ENCODE assay signal across 8 cellular contexts in the genomic region with DNA sequence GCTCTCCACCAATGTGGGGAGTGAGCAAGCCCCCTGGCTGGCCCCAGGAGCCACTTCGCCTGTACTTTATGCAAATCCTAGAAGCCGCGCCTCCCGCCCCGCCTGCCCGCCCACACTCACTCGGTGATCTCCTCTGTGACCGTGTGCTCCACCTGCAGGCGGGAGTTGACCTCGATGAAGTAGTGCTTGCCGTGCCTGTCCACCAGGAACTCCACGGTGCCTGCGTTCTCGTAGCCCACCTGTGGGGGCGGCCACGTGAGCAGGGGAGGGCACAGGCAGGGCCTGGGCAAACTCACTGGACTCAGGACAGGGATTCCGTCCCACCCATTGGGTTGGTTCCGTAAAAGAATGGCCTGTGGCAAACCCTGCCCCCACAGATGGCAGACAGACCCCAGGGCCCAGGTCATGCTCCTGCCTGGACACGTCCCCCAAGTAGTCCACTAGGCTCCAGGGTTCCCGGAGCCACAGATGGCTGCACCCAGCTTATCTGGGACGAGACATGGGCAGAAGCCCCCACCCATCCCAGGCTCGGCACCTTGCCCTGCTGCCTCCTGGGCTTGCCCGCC. TPM values are rescaled to one million over a fixed set of nuclear protein-coding genes. Genes with fewer than 3 reads are reported as not detected.
DNase-seq lines count a peak whose midpoint lies in the region; ATAC-seq and TF ChIP-seq lines count a peak whose summit lies in the region.

No MANE protein-coding gene starts in this region.

- H3K27ac Mint-ChIP-seq in CD8-positive, alpha-beta T cell: no peak overlapping the region
- peak overlapping the region; percentile 30 for H3K27ac Mint-ChIP-seq in activated CD8-positive, alpha-beta T cell treated with anti-CD3 and anti-CD28 coated beads for 36 hours

- no peaks in the 10 kb centered on the region for H3K9me3 ChIP-seq in CD8-positive, alpha-beta T cell (ENCODE audit: low read length)

- peak; percentile 100 for ATAC-seq in CD8-positive, alpha-beta T cell
- ATAC-seq in GM21526 (IDR thresholded peaks at IDR 0.05; ENCODE audit: low FRiP score, unreplicated experiment): peak; percentile 41
- peak; percentile 99 for ATAC-seq in activated CD8-positive, alpha-beta T cell treated with anti-CD3 and anti-CD28 coated beads for 36 hours

- no peak overlapping the region for H3K4me3 ChIP-seq in CD8-positive, alpha-beta T cell (ENCODE audit: low read depth, low read length)
- H3K4me3 ChIP-seq in NB4 (ENCODE audit: low read depth, low read length): no peak overlapping the region

- H3K27me3 ChIP-seq in CD8-positive, alpha-beta T cell (ENCODE audit: insufficient read depth, low read length): no peaks in the 10 kb centered on the region

- H3K27ac ChIP-seq in CD8-positive, alpha-beta T cell (ENCODE audit: low read depth, low read length): no peak overlapping the region

- no peaks in the 10 kb centered on the region for H3K27me3 Mint-ChIP-seq in CD8-positive, alpha-beta T cell (ENCODE audit: low read depth)
- no peaks in the 10 kb centered on the region for H3K27me3 Mint-ChIP-seq in activated CD8-positive, alpha-beta T cell treated with anti-CD3 and anti-CD28 coated beads for 36 hours

- peaks cover 2% of the 10 kb centered on the region for H3K36me3 Mint-ChIP-seq in CD8-positive, alpha-beta T cell
- H3K36me3 Mint-ChIP-seq in activated CD8-positive, alpha-beta T cell treated with anti-CD3 and anti-CD28 coated beads for 36 hours (ENCODE audit: low read depth): no peaks in the 10 kb centered on the region

- DNase-seq in CD8-positive, alpha-beta T cell: peak; percentile 57 to 83 (median 76)
- DNase-seq in NB4 (ENCODE audit: low read depth): peak; percentile 71
- peak; percentile 95 for DNase-seq in activated CD8-positive, alpha-beta T cell treated with anti-CD3 and anti-CD28 coated beads for 36 hours
- DNase-seq in glomerular visceral epithelial cell (ENCODE audit: extremely low spot score): peak; percentile 18
- peak; percentile 86 for DNase-seq in stimulated activated CD4-positive, alpha-beta T cell treated with anti-CD3 and anti-CD28 coated beads, Interleukin-4, amount 100 ng/mL, for 24 hours
- DNase-seq in inferior parietal cortex (ENCODE audit: extremely low spot score): no peak
- no peak for DNase-seq in NCI-H146 (lab: John Stamatoyannopoulos, UW)

- no peaks in the 10 kb centered on the region for H3K36me3 ChIP-seq in CD8-positive, alpha-beta T cell (ENCODE audit: insufficient read depth, low read length)

- peak; percentile 66 for TF ChIP-seq CTCF in CD8-positive, alpha-beta T cell (IDR thresholded peaks at IDR 0.05)
- peak; percentile 34 for TF ChIP-seq CTCF in NB4 (IDR thresholded peaks at IDR 0.05; ENCODE audit: low read depth, low read length)
- peak; percentile 93 for TF ChIP-seq CTCF in activated CD8-positive, alpha-beta T cell treated with anti-CD3 and anti-CD28 coated beads for 36 hours (IDR thresholded peaks at IDR 0.05)

- peaks cover 9% of the 10 kb centered on the region for H3K4me1 Mint-ChIP-seq in CD8-positive, alpha-beta T cell (ENCODE audit: low read depth)
- H3K4me1 Mint-ChIP-seq in activated CD8-positive, alpha-beta T cell treated with anti-CD3 and anti-CD28 coated beads for 36 hours (ENCODE audit: low read depth): peaks cover 11% of the 10 kb centered on the region

- intact Hi-C loops in CD8-positive, alpha-beta T cell (cut with DNase I, micrococcal nuclease): loop anchor here (1.0 kb wide), 3 partner anchors 13 to 175 kb away; a partner anchor contains a TSS
- intact Hi-C loops in activated CD8-positive, alpha-beta T cell treated with anti-CD3 and anti-CD28 coated beads for 36 hours (cut with micrococcal nuclease): no loop called here

- no peak overlapping the region for H3K4me3 Mint-ChIP-seq in CD8-positive, alpha-beta T cell
- no peak overlapping the region for H3K4me3 Mint-ChIP-seq in activated CD8-positive, alpha-beta T cell treated with anti-CD3 and anti-CD28 coated beads for 36 hours

- no peak for TF ChIP-seq POLR2A in NB4 (IDR thresholded peaks at IDR 0.05; ENCODE audit: extremely low read depth, insufficient read length)

- H3K4me1 ChIP-seq in CD8-positive, alpha-beta T cell (ENCODE audit: insufficient read depth, low read length): peaks cover 8% of the 10 kb centered on the region

- POLR2A ChIA-PET in CD8-positive, alpha-beta T cell (lab: Charles Lee): no interaction called here
- POLR2A ChIA-PET in activated CD8-positive, alpha-beta T cell treated with anti-CD3 and anti-CD28 coated beads for 36 hours (lab: Charles Lee): no interaction called here

- CTCF ChIA-PET in CD8-positive, alpha-beta T cell (lab: Charles Lee): interaction anchor here (0.8 to 4.7 kb wide), 2 partner anchors 12 to 174 kb away, joined by 3 to 28 read pairs; no protein-coding TSS in a partner anchor
- CTCF ChIA-PET in activated CD8-positive, alpha-beta T cell treated with anti-CD3 and anti-CD28 coated beads for 36 hours (lab: Charles Lee): interaction anchor here (1.5 to 1.8 kb wide), 2 partner anchors 12 to 35 kb away, joined by 3 to 7 read pairs; no protein-coding TSS in a partner anchor

- no peaks in the 10 kb centered on the region for H3K9me3 Mint-ChIP-seq in CD8-positive, alpha-beta T cell
- H3K9me3 Mint-ChIP-seq in activated CD8-positive, alpha-beta T cell treated with anti-CD3 and anti-CD28 coated beads for 36 hours: no peaks in the 10 kb centered on the region

RNA-seq across cellular contexts. Expression of a gene that starts 11.9 kb away (rescaled TPM):
- total RNA-seq in CD8-positive, alpha-beta T cell: 1 to 10 TPM; 1.7 to 2.3 TPM
- 10 to 100 TPM; 36.0 to 39.2 TPM for total RNA-seq in activated CD8-positive, alpha-beta T cell treated with anti-CD3 and anti-CD28 coated beads for 36 hours

RNA-seq across cellular contexts. Expression of a gene that starts 25.6 kb away (rescaled TPM):
- total RNA-seq in CD8-positive, alpha-beta T cell: 10 to 100 TPM; 68.9 to 72.2 TPM
- total RNA-seq in activated CD8-positive, alpha-beta T cell treated with anti-CD3 and anti-CD28 coated beads for 36 hours: 10 to 100 TPM; 22.1 to 26.8 TPM

Comparison
In these comparisons a context has a peak if more than half of its experiments do, and no peak if none do; other contexts are left out.
1. ATAC-seq: peak in every context shown above with its lines; median percentile 100 in CD8-positive, alpha-beta T cell; 99 in activated CD8-positive, alpha-beta T cell treated with anti-CD3 and anti-CD28 coated beads for 36 hours; 41 in GM21526.
2. DNase-seq: peak in CD8-positive, alpha-beta T cell (7 of 7), NB4 (single experiment), activated CD8-positive, alpha-beta T cell treated with anti-CD3 and anti-CD28 coated beads for 36 hours (single experiment), glomerular visceral epithelial cell (single experiment) and stimulated activated CD4-positive, alpha-beta T cell treated with anti-CD3 and anti-CD28 coated beads, Interleukin-4, amount 100 ng/mL, for 24 hours (single experiment); none in inferior parietal cortex (single experiment) and NCI-H146 (single experiment).
3. CTCF ChIP-seq: peak in every context shown above with its lines; median percentile 93 in activated CD8-positive, alpha-beta T cell treated with anti-CD3 and anti-CD28 coated beads for 36 hours; 66 in CD8-positive, alpha-beta T cell; 34 in NB4.
4. RNA of a gene that starts 11.9 kb away (total RNA-seq): 36.0 to 39.2 TPM in activated CD8-positive, alpha-beta T cell treated with anti-CD3 and anti-CD28 coated beads for 36 hours; 1.7 to 2.3 TPM in CD8-positive, alpha-beta T cell; every median in the first group is over 10 times any median in the second.